1 cellular context compared by ENCODE assay signal in the genomic region with DNA sequence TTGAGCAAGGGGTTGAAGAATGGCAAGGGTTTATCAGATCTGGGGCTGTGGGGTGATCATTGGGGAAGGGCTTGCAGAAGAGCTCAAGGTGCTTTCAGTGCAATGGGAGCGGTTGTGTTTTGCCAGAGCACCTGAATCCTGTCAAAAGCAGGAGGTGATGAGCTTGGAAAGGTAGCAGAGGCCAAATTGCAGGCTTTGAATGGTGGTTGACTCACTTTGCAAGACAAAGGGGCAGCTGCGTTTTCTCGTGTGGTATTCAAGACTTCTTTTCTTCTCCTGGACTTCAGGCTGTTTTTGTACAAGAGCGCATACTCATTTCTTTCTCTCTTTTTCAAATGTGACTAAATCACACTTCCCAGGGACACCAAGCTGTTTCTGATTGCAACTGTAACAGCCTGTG.
A peak's percentile ranks its signal among the peaks of the same experiment; 100 is the strongest.
TF ChIP-seq lines count a peak whose summit lies in the region.

No MANE protein-coding gene starts in this region.

TF ChIP-seq in HepG2, 621 proteins besides CTCF, POLR2A, EP300 and RAD21:
- TF ChIP-seq SP2 (CRISPR knock-in tag; IDR thresholded peaks at IDR 0.05) (no peak), ZNF260 (CRISPR knock-in tag; IDR thresholded peaks at IDR 0.05; ENCODE audit: borderline replicate concordance, low read depth) (no peak), BCL6 (CRISPR knock-in tag; IDR thresholded peaks at IDR 0.05) (no peak), HDAC1 (CRISPR knock-in tag; IDR thresholded peaks at IDR 0.05) (no peak), ZNF10 (CRISPR knock-in tag; IDR thresholded peaks at IDR 0.05; ENCODE audit: borderline replicate concordance, low read depth) (no peak), REL (CRISPR knock-in tag; conservative IDR thresholded peaks at IDR 0.05) (no peak), POLR2AphosphoS2 (IDR thresholded peaks at IDR 0.05; ENCODE audit: low read depth, low read length) (0 out of 2 replicates have a peak, but pooled peaks have one; percentile 33), RBM22 (optimal IDR thresholded peaks at IDR 0.05; ENCODE audit: low read length) (peak; percentile 87), PHF21A (CRISPR knock-in tag; IDR thresholded peaks at IDR 0.05) (no peak), ZNF335 (CRISPR knock-in tag; IDR thresholded peaks at IDR 0.05) (no peak), ZNF557 (CRISPR knock-in tag; IDR thresholded peaks at IDR 0.05) (no peak)
- TF ChIP-seq, protein P1, sequence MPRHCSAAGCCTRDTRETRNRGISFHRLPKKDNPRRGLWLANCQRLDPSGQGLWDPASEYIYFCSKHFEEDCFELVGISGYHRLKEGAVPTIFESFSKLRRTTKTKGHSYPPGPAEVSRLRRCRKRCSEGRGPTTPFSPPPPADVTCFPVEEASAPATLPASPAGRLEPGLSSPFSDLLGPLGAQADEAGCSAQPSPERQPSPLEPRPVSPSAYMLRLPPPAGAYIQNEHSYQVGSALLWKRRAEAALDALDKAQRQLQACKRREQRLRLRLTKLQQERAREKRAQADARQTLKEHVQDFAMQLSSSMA (CRISPR knock-in tag; IDR thresholded peaks at IDR 0.05), result no peak
- TF ChIP-seq, protein P2, sequence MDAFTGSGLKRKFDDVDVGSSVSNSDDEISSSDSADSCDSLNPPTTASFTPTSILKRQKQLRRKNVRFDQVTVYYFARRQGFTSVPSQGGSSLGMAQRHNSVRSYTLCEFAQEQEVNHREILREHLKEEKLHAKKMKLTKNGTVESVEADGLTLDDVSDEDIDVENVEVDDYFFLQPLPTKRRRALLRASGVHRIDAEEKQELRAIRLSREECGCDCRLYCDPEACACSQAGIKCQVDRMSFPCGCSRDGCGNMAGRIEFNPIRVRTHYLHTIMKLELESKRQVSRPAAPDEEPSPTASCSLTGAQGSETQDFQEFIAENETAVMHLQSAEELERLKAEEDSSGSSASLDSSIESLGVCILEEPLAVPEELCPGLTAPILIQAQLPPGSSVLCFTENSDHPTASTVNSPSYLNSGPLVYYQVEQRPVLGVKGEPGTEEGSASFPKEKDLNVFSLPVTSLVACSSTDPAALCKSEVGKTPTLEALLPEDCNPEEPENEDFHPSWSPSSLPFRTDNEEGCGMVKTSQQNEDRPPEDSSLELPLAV (CRISPR knock-in tag; conservative IDR thresholded peaks at IDR 0.05; ENCODE audit: low read depth), result no peak
- TF ChIP-seq, protein P3, sequence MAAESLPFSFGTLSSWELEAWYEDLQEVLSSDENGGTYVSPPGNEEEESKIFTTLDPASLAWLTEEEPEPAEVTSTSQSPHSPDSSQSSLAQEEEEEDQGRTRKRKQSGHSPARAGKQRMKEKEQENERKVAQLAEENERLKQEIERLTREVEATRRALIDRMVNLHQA (CRISPR knock-in tag; IDR thresholded peaks at IDR 0.05), result no peak
